Comparison of ENCODE assay signal across 10 cellular contexts in the genomic region with DNA sequence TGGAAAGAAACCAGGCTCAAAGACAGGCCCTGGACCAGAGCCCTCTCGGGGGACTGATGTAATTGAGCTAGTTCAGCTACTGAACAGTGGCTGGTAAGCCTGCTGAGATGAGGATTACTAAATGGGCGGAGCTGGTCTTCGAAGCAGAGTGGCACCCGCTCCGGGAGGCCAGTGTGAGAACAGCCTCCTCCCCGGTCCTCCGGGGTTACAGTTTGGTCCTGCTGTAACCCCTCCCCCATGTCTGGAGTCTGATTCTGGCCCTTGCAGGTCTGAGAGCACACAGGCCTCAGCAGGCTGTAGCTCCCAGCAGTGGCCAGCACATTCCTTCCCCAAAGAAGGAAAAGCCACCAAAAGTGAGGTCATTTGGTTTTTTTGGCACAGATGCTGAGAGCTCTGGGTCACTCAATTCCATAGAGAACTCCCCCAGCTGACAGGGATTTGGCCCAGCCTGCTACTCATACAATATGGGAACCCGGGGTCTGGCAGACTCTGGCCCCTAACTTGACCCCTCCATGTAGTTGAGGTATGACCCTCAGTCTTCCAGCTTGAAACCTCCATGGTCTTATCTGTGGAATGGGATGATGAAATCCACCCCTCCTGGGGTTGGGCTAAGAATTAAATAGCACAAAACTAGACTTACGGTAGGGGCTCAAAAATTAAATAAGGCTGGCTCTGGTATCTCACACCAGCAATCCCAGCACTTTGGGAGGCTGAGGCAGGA. TPM values are rescaled to one million over a fixed set of nuclear protein-coding genes. Genes with fewer than 3 reads are reported as not detected.
DNase-seq lines count a peak whose midpoint lies in the region; ATAC-seq, FAIRE-seq and TF ChIP-seq lines count a peak whose summit lies in the region.
"Had no signal": no experiment of that assay in that cellular context is flagged by ENCODE, and none has a peak within 500 bp of the region (broad histone marks: within the 10 kb centered on the region; RNA-seq: fewer than 3 reads in every experiment).

No MANE protein-coding gene starts in this region.

- in situ Hi-C loops in gastrocnemius medialis (cut with MboI; ENCODE audit: low sequenced_read_pairs in 4 of 4): no loop called here

- H3K4me3 Mint-ChIP-seq in activated CD8-positive, alpha-beta T cell treated with anti-CD3 and anti-CD28 coated beads for 36 hours: no peak overlapping the region
- H3K4me3 Mint-ChIP-seq: IgD-negative memory B cell, memory B cell had no signal

- H3K9me3 ChIP-seq in heart right ventricle (no peaks in the 10 kb centered on the region), gastrocnemius medialis (no peaks in the 10 kb centered on the region)

- peak overlapping the region; percentile 84 for H3K27ac Mint-ChIP-seq in activated CD8-positive, alpha-beta T cell treated with anti-CD3 and anti-CD28 coated beads for 36 hours
- H3K27ac Mint-ChIP-seq: memory B cell had no signal

- peaks cover 0 to 11% (median 0%) of the 10 kb centered on the region in 9 donors for H3K36me3 ChIP-seq in heart right ventricle
- no peaks in the 10 kb centered on the region for H3K36me3 ChIP-seq in gastrocnemius medialis

- peak; percentile 72 for DNase-seq in H54 (ENCODE audit: insufficient read length, low spot score)
- peak; percentile 48 for DNase-seq in activated CD8-positive, alpha-beta T cell treated with anti-CD3 and anti-CD28 coated beads for 36 hours
- peak; percentile 74 to 90 for DNase-seq in heart right ventricle
- DNase-seq in gastrocnemius medialis: peak in 1 of 2 donors; percentile 46
- DNase-seq in germinal center (ENCODE audit: low spot score): no peak
- DNase-seq in mesenteric fat pad (ENCODE audit: low spot score): no peak
- no peak for DNase-seq in middle frontal gyrus (ENCODE audit: extremely low spot score, low spot score)

- H3K27me3 ChIP-seq in heart right ventricle (no peaks in the 10 kb centered on the region), gastrocnemius medialis (no peaks in the 10 kb centered on the region)

- H3K27ac ChIP-seq in heart right ventricle: peak overlapping the region; percentile 65 to 94 (median 90)
- peak overlapping the region; percentile 65 to 81 (median 74) for H3K27ac ChIP-seq in gastrocnemius medialis

- peaks cover 83% of the 10 kb centered on the region for H3K4me1 Mint-ChIP-seq in activated CD8-positive, alpha-beta T cell treated with anti-CD3 and anti-CD28 coated beads for 36 hours (ENCODE audit: low read depth)
- H3K4me1 Mint-ChIP-seq: memory B cell had no signal

- peak; percentile 72 for FAIRE-seq in H54 (lab: Jason Lieb, UNC)

- no peaks in the 10 kb centered on the region for H3K27me3 Mint-ChIP-seq in activated CD8-positive, alpha-beta T cell treated with anti-CD3 and anti-CD28 coated beads for 36 hours

- no peak for TF ChIP-seq CTCF in activated CD8-positive, alpha-beta T cell treated with anti-CD3 and anti-CD28 coated beads for 36 hours (IDR thresholded peaks at IDR 0.05)
- peak in 2 of 9 donors; percentile 6 to 15 for TF ChIP-seq CTCF in heart right ventricle (IDR thresholded peaks at IDR 0.05)
- TF ChIP-seq CTCF in gastrocnemius medialis (IDR thresholded peaks at IDR 0.05 in 4 of 5, conservative IDR thresholded peaks at IDR 0.05 in 1 of 5): no peak

- H3K4me1 ChIP-seq in heart right ventricle: peaks cover 74 to 100% (median 98%) of the 10 kb centered on the region in 9 donors
- peaks cover 30 to 36% of the 10 kb centered on the region in 2 donors for H3K4me1 ChIP-seq in gastrocnemius medialis

- no peak for TF ChIP-seq POLR2A in H54 (IDR thresholded peaks at IDR 0.05; ENCODE audit: low read depth, low read length)
- peak in 1 of 2 donors; percentile 32 for TF ChIP-seq POLR2A in gastrocnemius medialis (IDR thresholded peaks at IDR 0.05)

- ATAC-seq in activated CD8-positive, alpha-beta T cell treated with anti-CD3 and anti-CD28 coated beads for 36 hours: peak; percentile 62
- peak; percentile 57 to 80 (median 75) for ATAC-seq in heart right ventricle
- peak; percentile 46 to 61 for ATAC-seq in gastrocnemius medialis
- ATAC-seq in HG02840 (IDR thresholded peaks at IDR 0.05; ENCODE audit: low FRiP score, unreplicated experiment): no peak

- intact Hi-C loops in activated CD8-positive, alpha-beta T cell treated with anti-CD3 and anti-CD28 coated beads for 36 hours (cut with micrococcal nuclease): no loop called here
- intact Hi-C loops in heart right ventricle (cut with DNase I) (loop anchor here in 5 of 10 donors (2.0 to 5.0 kb wide), 3 partner anchors 29 to 39 kb away; partner anchors contain the start of gene ACTN1 (in 5 of the 5)), gastrocnemius medialis (cut with DNase I; ENCODE audit: low total_unique reads) (no loop called here)

- 22 to 29% methylated on average over 9 of the region's 9 CpGs for WGBS in heart right ventricle, 2 donors

- H3K4me3 ChIP-seq in heart right ventricle (peak overlapping the region in 1 of 10 donors; percentile 2), gastrocnemius medialis (no peak overlapping the region)

- POLR2A ChIA-PET in activated CD8-positive, alpha-beta T cell treated with anti-CD3 and anti-CD28 coated beads for 36 hours (lab: Charles Lee): interaction anchor here (0.7 to 2.4 kb wide), 9 partner anchors 8 to 37 kb away, joined by 3 to 8 read pairs (median 4); no protein-coding TSS in a partner anchor

- H3K9me3 Mint-ChIP-seq in activated CD8-positive, alpha-beta T cell treated with anti-CD3 and anti-CD28 coated beads for 36 hours: no peaks in the 10 kb centered on the region
- H3K9me3 Mint-ChIP-seq: IgD-negative memory B cell, memory B cell had no signal

- peaks cover 8% of the 10 kb centered on the region for H3K36me3 Mint-ChIP-seq in activated CD8-positive, alpha-beta T cell treated with anti-CD3 and anti-CD28 coated beads for 36 hours (ENCODE audit: low read depth)
- H3K36me3 Mint-ChIP-seq: IgD-negative memory B cell, memory B cell had no signal

- CTCF ChIA-PET in activated CD8-positive, alpha-beta T cell treated with anti-CD3 and anti-CD28 coated beads for 36 hours (lab: Charles Lee): interaction anchor here (1.0 to 5.2 kb wide), 13 partner anchors 9 to 96 kb away, joined by 3 to 38 read pairs (median 4); no protein-coding TSS in a partner anchor

RNA-seq across cellular contexts. Expression of gene ACTN1, which starts 39.0 kb away (rescaled TPM):
- total RNA-seq in activated CD8-positive, alpha-beta T cell treated with anti-CD3 and anti-CD28 coated beads for 36 hours: 100 to 1,000 TPM; 214 TPM
- total RNA-seq in heart right ventricle (100 to 1,000 TPM in 6 of 10 donors, 10 to 100 TPM in 4; 82.5 to 235 (median 112) TPM), gastrocnemius medialis (10 to 100 TPM; 10.0 to 17.3 (median 14.1) TPM), mesenteric fat pad (215 TPM)
- 100 to 1,000 TPM in 1 of 2 donors, 10 to 100 TPM in 1; 67.2 to 104 TPM for polyA plus RNA-seq in heart right ventricle

Comparison
In these comparisons a context has a peak if more than half of its experiments do, and no peak if none do; other contexts are left out.
1. DNase-seq: peak in H54 (single experiment), activated CD8-positive, alpha-beta T cell treated with anti-CD3 and anti-CD28 coated beads for 36 hours (single experiment) and heart right ventricle (2 of 2); none in germinal center (single experiment), mesenteric fat pad (single experiment) and middle frontal gyrus (single experiment).
2. RNA of gene ACTN1, which starts 39.0 kb away (total RNA-seq): 215 TPM in mesenteric fat pad (single experiment), 214 TPM in activated CD8-positive, alpha-beta T cell treated with anti-CD3 and anti-CD28 coated beads for 36 hours and 82.5 to 235 TPM in heart right ventricle; 10.0 to 17.3 TPM in gastrocnemius medialis; every median in the first group is over 4 times any median in the second.